Comparison of ENCODE assay signal across 1 cellular context in the genomic region with DNA sequence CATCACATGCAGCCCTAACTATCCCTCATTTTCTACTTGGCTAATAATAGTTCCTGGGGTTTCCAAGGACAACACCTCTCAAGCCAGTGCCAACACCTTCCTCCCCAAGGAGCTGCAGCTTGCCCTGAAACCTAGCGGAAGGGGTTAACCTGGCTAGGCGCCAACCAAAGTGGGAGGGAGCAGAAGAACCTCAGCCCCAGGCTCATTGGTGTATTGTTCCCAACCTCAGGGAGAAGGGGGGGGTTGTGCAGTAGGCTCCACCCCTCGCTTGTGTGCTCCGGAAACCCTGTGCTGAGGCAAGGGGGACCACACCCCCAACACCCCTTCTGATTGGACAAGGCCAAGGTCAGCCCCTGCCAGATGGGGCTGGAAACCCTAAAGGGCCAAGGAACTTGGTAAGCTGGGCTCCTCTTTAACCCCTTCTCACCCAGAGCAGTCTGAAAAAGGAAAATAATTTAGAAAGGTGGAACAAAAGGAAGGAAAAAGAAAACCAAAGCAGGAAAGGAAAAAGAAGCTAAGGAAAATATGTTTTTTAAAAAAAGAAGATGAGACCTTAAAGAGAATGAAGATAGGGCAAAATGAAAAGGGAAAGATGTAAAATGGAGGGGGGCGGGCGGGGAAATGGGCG.
A peak's percentile ranks its signal among the peaks of the same experiment; 100 is the strongest.
TF ChIP-seq lines count a peak whose summit lies in the region.

No MANE protein-coding gene starts in this region.

TF ChIP-seq in H1, 55 proteins besides CTCF, POLR2A, EP300 and RAD21:
- TF ChIP-seq, protein P1, sequence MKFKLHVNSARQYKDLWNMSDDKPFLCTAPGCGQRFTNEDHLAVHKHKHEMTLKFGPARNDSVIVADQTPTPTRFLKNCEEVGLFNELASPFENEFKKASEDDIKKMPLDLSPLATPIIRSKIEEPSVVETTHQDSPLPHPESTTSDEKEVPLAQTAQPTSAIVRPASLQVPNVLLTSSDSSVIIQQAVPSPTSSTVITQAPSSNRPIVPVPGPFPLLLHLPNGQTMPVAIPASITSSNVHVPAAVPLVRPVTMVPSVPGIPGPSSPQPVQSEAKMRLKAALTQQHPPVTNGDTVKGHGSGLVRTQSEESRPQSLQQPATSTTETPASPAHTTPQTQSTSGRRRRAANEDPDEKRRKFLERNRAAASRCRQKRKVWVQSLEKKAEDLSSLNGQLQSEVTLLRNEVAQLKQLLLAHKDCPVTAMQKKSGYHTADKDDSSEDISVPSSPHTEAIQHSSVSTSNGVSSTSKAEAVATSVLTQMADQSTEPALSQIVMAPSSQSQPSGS (IDR thresholded peaks at IDR 0.05; ENCODE audit: low read length), result no peak
- TF ChIP-seq SIRT6 (IDR thresholded peaks at IDR 0.05; ENCODE audit: low read length) (no peak), CREB1 (IDR thresholded peaks at IDR 0.05) (no peak), POLR2AphosphoS5 (IDR thresholded peaks at IDR 0.05; ENCODE audit: low read depth, low read length) (0 out of 2 replicates have a peak, but pooled peaks have one; percentile 29), BCL11A (IDR thresholded peaks at IDR 0.05; ENCODE audit: low read depth in 2 of 2, low read length in 2 of 2) (no peak), BRCA1 (IDR thresholded peaks at IDR 0.05; ENCODE audit: low read depth, low read length) (no peak), TBP (IDR thresholded peaks at IDR 0.05; ENCODE audit: low read depth, low read length) (no peak), KDM1A (IDR thresholded peaks at IDR 0.05; ENCODE audit: borderline replicate concordance, low read length) (no peak), SIN3A (conservative IDR thresholded peaks at IDR 0.05 in 1 of 2, IDR thresholded peaks at IDR 0.05 in 1 of 2; ENCODE audit: low read depth in 1 of 2, low read length in 2 of 2) (peak in 1 of 2 experiments; percentile 85; a peak in 2 of 4 replicates), TCF12 (IDR thresholded peaks at IDR 0.05; ENCODE audit: low read depth, low read length) (no peak), RBBP5 (IDR thresholded peaks at IDR 0.05; ENCODE audit: borderline replicate concordance, low read depth, low read length) (no peak), RNF2 (IDR thresholded peaks at IDR 0.05; ENCODE audit: borderline replicate concordance, low read depth, low read length, missing control alignments, poor library complexity, severe bottlenecking) (no peak), KDM5A (IDR thresholded peaks at IDR 0.05; ENCODE audit: low read length) (no peak), NRF1 (IDR thresholded peaks at IDR 0.05; ENCODE audit: low read depth, low read length) (no peak), SP1 (IDR thresholded peaks at IDR 0.05; ENCODE audit: low read depth, low read length) (peak; percentile 84), SP2 (IDR thresholded peaks at IDR 0.05; ENCODE audit: low read length) (no peak), TAF1 (IDR thresholded peaks at IDR 0.05; ENCODE audit: low read depth, low read length) (no peak), FOSL1 (IDR thresholded peaks at IDR 0.05; ENCODE audit: insufficient read depth, low read depth, low read length) (no peak), NANOG (IDR thresholded peaks at IDR 0.05; ENCODE audit: insufficient read depth, low read depth, low read length, poor library complexity, severe bottlenecking) (peak; percentile 57), CHD1 (IDR thresholded peaks at IDR 0.05; ENCODE audit: low read depth, low read length) (no peak), SP4 (IDR thresholded peaks at IDR 0.05; ENCODE audit: low read length) (peak; percentile 45; the same call in 1 of the 2 replicates), EGR1 (IDR thresholded peaks at IDR 0.05; ENCODE audit: borderline replicate concordance, low read depth, low read length) (no peak), RXRA (IDR thresholded peaks at IDR 0.05; ENCODE audit: insufficient read depth, low read depth, low read length) (no peak)
- TF ChIP-seq, protein P2, sequence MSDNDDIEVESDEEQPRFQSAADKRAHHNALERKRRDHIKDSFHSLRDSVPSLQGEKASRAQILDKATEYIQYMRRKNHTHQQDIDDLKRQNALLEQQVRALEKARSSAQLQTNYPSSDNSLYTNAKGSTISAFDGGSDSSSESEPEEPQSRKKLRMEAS (IDR thresholded peaks at IDR 0.05), result peak; percentile 45; the same call in 1 of the 2 replicates
TF ChIP-seq in H1: peak in this region for 6.
